In the genomic region with DNA sequence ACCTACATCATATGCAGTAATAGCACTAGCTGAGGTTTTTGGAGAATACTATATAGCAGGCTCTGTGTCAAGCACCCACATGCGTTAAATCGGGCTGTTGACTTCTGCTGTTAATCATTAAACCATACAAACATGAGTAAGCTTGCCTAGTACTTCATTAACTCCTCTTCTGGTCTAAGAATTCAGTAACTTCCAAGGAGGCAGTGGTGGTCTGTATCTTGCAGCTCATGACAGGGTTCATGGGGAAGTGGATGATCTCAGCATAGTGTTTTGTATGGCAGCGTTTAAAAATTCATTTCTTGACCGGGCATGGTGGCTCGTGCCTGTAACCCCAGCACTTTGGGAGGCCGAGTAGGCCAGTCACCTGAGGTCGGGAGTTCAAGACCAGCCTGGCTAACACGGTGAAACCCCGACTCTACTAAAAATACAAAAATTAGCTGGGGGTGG, we compare ENCODE assay signal across 15 cellular contexts. TPM values are rescaled to one million over a fixed set of nuclear protein-coding genes. Genes with fewer than 3 reads are reported as not detected.
DNase-seq lines count a peak whose midpoint lies in the region; ATAC-seq, FAIRE-seq and TF ChIP-seq lines count a peak whose summit lies in the region.
"Had no signal": no experiment of that assay in that cellular context is flagged by ENCODE, and none has a peak within 500 bp of the region (broad histone marks: within the 10 kb centered on the region; RNA-seq: fewer than 3 reads in every experiment).

HAVCR1 (minus strand) TSS at position 24 of the 447 bp plus-strand sequence. CDS start 1,173 bp downstream, outside the sequence.

- CTCF ChIA-PET in GM12878 (lab: Yijun Ruan, JAX): no interaction called here

- H3K27ac Mint-ChIP-seq in natural killer cell treated with Interleukin-12 subunit alpha and Interleukin-12 subunit beta and Interleukin-15 and Interleukin-18, amount 100 ng/mL, for 72 hours: peak within 1 kb of the TSS in 1 of 2 donors; percentile 39
- H3K27ac Mint-ChIP-seq in activated T-cell treated with anti-CD3 and anti-CD28 coated beads, Interleukin-2, amount 50 U/mL, for 72 hours: no peak within 1 kb of the TSS
- H3K27ac Mint-ChIP-seq: activated B cell treated with CpG ODN at 0.5 μM for 24 hours; activated T-cell treated with anti-CD3 and anti-CD28 coated beads, Interleukin-2, amount 50 U/mL, for 24 hours had no signal

- TF ChIP-seq EP300 in GM12878 (IDR thresholded peaks at IDR 0.05; ENCODE audit: borderline replicate concordance in 1 of 2, control insufficient read depth in 1 of 2, low read depth in 2 of 2, low read length in 2 of 2): no peak

- no peak for FAIRE-seq in GM12878 (lab: Jason Lieb, UNC)

- H3K23ac ChIP-seq in neuronal stem cell (ENCODE audit: low read depth, low read length, poor library complexity): no peak within 1 kb of the TSS

- no peak for TF ChIP-seq POLR2A in GM12878 (IDR thresholded peaks at IDR 0.05; ENCODE audit: low read depth, low read length)

- no peak within 1 kb of the TSS for H2BK15ac ChIP-seq in neuronal stem cell (ENCODE audit: low read length)

- no peak within 1 kb of the TSS for H4K8ac ChIP-seq in neuronal stem cell (ENCODE audit: low read depth, low read length)

- H3K27me3 ChIP-seq in GM12878 (replicated peaks in 1 of 2; ENCODE audit: control insufficient read depth in 2 of 2, insufficient read depth in 2 of 2, low read length in 1 of 2) (no peaks in the 10 kb centered on the region), neuronal stem cell (ENCODE audit: control insufficient read depth in 3 of 3, insufficient read depth in 3 of 3, low read depth in 1 of 3, low read length in 3 of 3) (no peaks in the 10 kb centered on the region)
- H3K27me3 ChIP-seq: SJSA1 had no signal

- intact Hi-C loops in GM12878 (cut with micrococcal nuclease; ENCODE audit: unreplicated experiment): no loop called here

- 47% methylated on average over 9 of the region's 9 CpGs for WGBS in GM12878 (ENCODE audit: insufficient coverage, insufficient replicate concordance, low lambda C conversion rate, missing lambda C conversion rate)
- WGBS in neuronal stem cell (ENCODE audit: extremely low coverage in 2 of 2, insufficient read length in 2 of 2, insufficient replicate concordance in 1 of 2), 2 donors: no CpG with 5 or more reads among the region's 9 CpGs

- H2BK120ac ChIP-seq in neuronal stem cell (ENCODE audit: low read depth, low read length): no peak within 1 kb of the TSS

- H3K36me3 ChIP-seq in GM12878 (ENCODE audit: control insufficient read depth in 2 of 2, insufficient read depth in 2 of 2, low read length in 1 of 2) (no peaks in the 10 kb centered on the region), neuronal stem cell (replicated peaks in 1 of 2; ENCODE audit: control insufficient read depth in 2 of 2, insufficient read depth in 2 of 2, low read length in 2 of 2) (no peaks in the 10 kb centered on the region)
- H3K36me3 ChIP-seq: SJSA1 had no signal

- H3K79me2 ChIP-seq in GM12878 (ENCODE audit: control insufficient read depth, insufficient read depth, low read length): no peaks in the 10 kb centered on the region

- no peaks in the 10 kb centered on the region for H3K9me3 Mint-ChIP-seq in natural killer cell treated with Interleukin-12 subunit alpha and Interleukin-12 subunit beta and Interleukin-15 and Interleukin-18, amount 100 ng/mL, for 72 hours
- H3K9me3 Mint-ChIP-seq in activated T-cell treated with anti-CD3 and anti-CD28 coated beads, Interleukin-2, amount 50 U/mL, for 72 hours: no peaks in the 10 kb centered on the region
- H3K9me3 Mint-ChIP-seq: activated B cell treated with CpG ODN at 0.5 μM for 24 hours; activated T-cell treated with anti-CD3 and anti-CD28 coated beads, Interleukin-2, amount 50 U/mL, for 24 hours had no signal

- H3K14ac ChIP-seq in neuronal stem cell (ENCODE audit: low read length): no peak within 1 kb of the TSS

- H3K18ac ChIP-seq in neuronal stem cell (ENCODE audit: low read length): no peak within 1 kb of the TSS

- H4K91ac ChIP-seq in neuronal stem cell (ENCODE audit: low read depth, low read length, poor library complexity): no peak within 1 kb of the TSS

- H2BK5ac ChIP-seq in neuronal stem cell (ENCODE audit: low read length): no peak within 1 kb of the TSS

- in situ Hi-C loops in GM12878 (cut with MboI): no loop called here

- peak; percentile 74 for ATAC-seq in GM19043 (IDR thresholded peaks at IDR 0.05; ENCODE audit: low read depth, unreplicated experiment)
- peak; percentile 61 for ATAC-seq in HG03066 (IDR thresholded peaks at IDR 0.05; ENCODE audit: low read depth, unreplicated experiment)
- peak; percentile 54 for ATAC-seq in GM12878
- ATAC-seq in natural killer cell treated with Interleukin-12 subunit alpha and Interleukin-12 subunit beta and Interleukin-15 and Interleukin-18, amount 100 ng/mL, for 72 hours: no peak
- no peak for ATAC-seq in activated T-cell treated with anti-CD3 and anti-CD28 coated beads, Interleukin-2, amount 50 U/mL, for 72 hours (replicated peaks in 1 of 2)

- no peak for DNase-seq in GM12878 (ENCODE audit: low read depth, low spot score)
- DNase-seq in natural killer cell treated with Interleukin-12 subunit alpha and Interleukin-12 subunit beta and Interleukin-15 and Interleukin-18, amount 100 ng/mL, for 72 hours (ENCODE audit: low spot score): no peak
- DNase-seq in activated T-cell treated with anti-CD3 and anti-CD28 coated beads, Interleukin-2, amount 50 U/mL, for 72 hours: no peak
- no peak for DNase-seq in stimulated activated CD4-positive, alpha-beta T cell treated with anti-CD3 and anti-CD28 coated beads, Interleukin-4, amount 100 ng/mL, for 1 hour
- no peak for DNase-seq in stimulated activated CD4-positive, alpha-beta T cell treated with anti-CD3 and anti-CD28 coated beads, Interleukin-4, amount 100 ng/mL, for 4 hours
- no peak for DNase-seq in neuronal stem cell (ENCODE audit: low spot score)
- DNase-seq: activated B cell treated with CpG ODN at 0.5 μM for 24 hours; activated T-cell treated with anti-CD3 and anti-CD28 coated beads, Interleukin-2, amount 50 U/mL, for 24 hours; CD4-positive, alpha-beta memory T cell; effector CD8-positive, alpha-beta T cell; NCI-H146 had no signal

- TF ChIP-seq RAD21 in GM12878 (IDR thresholded peaks at IDR 0.05; ENCODE audit: insufficient read depth, low read depth, low read length): no peak

- H3K4me3 ChIP-seq in GM12878 (no peak within 1 kb of the TSS), neuronal stem cell (ENCODE audit: low read length in 2 of 2) (no peak within 1 kb of the TSS)
- H3K4me3 ChIP-seq: SJSA1 had no signal

- H3K27me3 Mint-ChIP-seq in natural killer cell treated with Interleukin-12 subunit alpha and Interleukin-12 subunit beta and Interleukin-15 and Interleukin-18, amount 100 ng/mL, for 72 hours: no peaks in the 10 kb centered on the region
- H3K27me3 Mint-ChIP-seq in activated T-cell treated with anti-CD3 and anti-CD28 coated beads, Interleukin-2, amount 50 U/mL, for 72 hours (ENCODE audit: low read depth): peaks cover 4% of the 10 kb centered on the region
- H3K27me3 Mint-ChIP-seq: activated B cell treated with CpG ODN at 0.5 μM for 24 hours; activated T-cell treated with anti-CD3 and anti-CD28 coated beads, Interleukin-2, amount 50 U/mL, for 24 hours; CD4-positive, alpha-beta memory T cell had no signal

- no peak within 1 kb of the TSS for H2BK12ac ChIP-seq in neuronal stem cell (ENCODE audit: low read length)

- H3K4ac ChIP-seq in neuronal stem cell (ENCODE audit: low read length): no peak within 1 kb of the TSS

- H2AFZ ChIP-seq in GM12878 (ENCODE audit: control insufficient read depth, low read depth, low read length) (no peak within 1 kb of the TSS), neuronal stem cell (ENCODE audit: low read length) (no peak within 1 kb of the TSS)

- BruUV-seq in GM12878 (replicated peaks; lab: Mats Ljungman, UMichigan): no TSS peak

- POLR2A ChIA-PET in GM12878 (lab: Charles Lee): interaction anchor here (0.7 kb wide), 1 partner anchor 315 kb away, joined by 3 read pairs; no protein-coding TSS in a partner anchor

- RAD21 ChIA-PET in GM12878 (lab: Charles Lee; ENCODE audit: unreplicated experiment): no interaction called here

- no peaks in the 10 kb centered on the region for H3K36me3 Mint-ChIP-seq in natural killer cell treated with Interleukin-12 subunit alpha and Interleukin-12 subunit beta and Interleukin-15 and Interleukin-18, amount 100 ng/mL, for 72 hours
- H3K36me3 Mint-ChIP-seq in activated T-cell treated with anti-CD3 and anti-CD28 coated beads, Interleukin-2, amount 50 U/mL, for 72 hours (ENCODE audit: insufficient read depth in 2 of 2): no peaks in the 10 kb centered on the region
- H3K36me3 Mint-ChIP-seq: CD4-positive, alpha-beta memory T cell had no signal

- H4K20me1 ChIP-seq in GM12878 (ENCODE audit: control insufficient read depth, insufficient read depth): no peaks in the 10 kb centered on the region

- no peak within 1 kb of the TSS for H2AK5ac ChIP-seq in neuronal stem cell (ENCODE audit: low read depth, low read length)

- H3K27ac ChIP-seq in GM12878 (ENCODE audit: control insufficient read depth, insufficient read depth): no peak within 1 kb of the TSS
- H3K27ac ChIP-seq in neuronal stem cell (replicated peaks; ENCODE audit: low read length): no peak within 1 kb of the TSS
- H3K27ac ChIP-seq: SJSA1 had no signal

- no peak within 1 kb of the TSS for H3K9ac ChIP-seq in GM12878 (ENCODE audit: control insufficient read depth, insufficient read depth, low read length)
- no peak within 1 kb of the TSS for H3K9ac ChIP-seq in neuronal stem cell (ENCODE audit: low read depth, low read length, poor library complexity)

- TF ChIP-seq CTCF in GM12878 (IDR thresholded peaks at IDR 0.05 in 2 of 3, conservative IDR thresholded peaks at IDR 0.05 in 1 of 3; ENCODE audit: control insufficient read depth in 2 of 3, extremely low read depth in 1 of 3, insufficient read depth in 1 of 3, low read depth in 3 of 3, low read length in 3 of 3): no peak

- H3K4me1 ChIP-seq in GM12878 (ENCODE audit: control insufficient read depth, insufficient read depth, low read length): no peaks in the 10 kb centered on the region
- no peaks in the 10 kb centered on the region for H3K4me1 ChIP-seq in neuronal stem cell (ENCODE audit: control insufficient read depth in 2 of 2, insufficient read depth in 1 of 2, low read depth in 1 of 2, low read length in 2 of 2)
- H3K4me1 ChIP-seq: SJSA1 had no signal

- no peak within 1 kb of the TSS for H3K4me3 Mint-ChIP-seq in natural killer cell treated with Interleukin-12 subunit alpha and Interleukin-12 subunit beta and Interleukin-15 and Interleukin-18, amount 100 ng/mL, for 72 hours
- H3K4me3 Mint-ChIP-seq in activated T-cell treated with anti-CD3 and anti-CD28 coated beads, Interleukin-2, amount 50 U/mL, for 72 hours: no peak within 1 kb of the TSS
- H3K4me3 Mint-ChIP-seq: activated B cell treated with CpG ODN at 0.5 μM for 24 hours; activated T-cell treated with anti-CD3 and anti-CD28 coated beads, Interleukin-2, amount 50 U/mL, for 24 hours; CD4-positive, alpha-beta memory T cell had no signal

- H3K4me1 Mint-ChIP-seq in natural killer cell treated with Interleukin-12 subunit alpha and Interleukin-12 subunit beta and Interleukin-15 and Interleukin-18, amount 100 ng/mL, for 72 hours (ENCODE audit: low read depth in 2 of 2): peaks cover 4 to 10% of the 10 kb centered on the region in 2 donors
- H3K4me1 Mint-ChIP-seq in activated T-cell treated with anti-CD3 and anti-CD28 coated beads, Interleukin-2, amount 50 U/mL, for 72 hours (ENCODE audit: low read depth): no peaks in the 10 kb centered on the region
- H3K4me1 Mint-ChIP-seq: activated B cell treated with CpG ODN at 0.5 μM for 24 hours; CD4-positive, alpha-beta memory T cell had no signal

- H3K9me3 ChIP-seq in GM12878 (replicated peaks; ENCODE audit: control insufficient read depth, insufficient read depth, low read length): no peaks in the 10 kb centered on the region
- no peaks in the 10 kb centered on the region for H3K9me3 ChIP-seq in neuronal stem cell (replicated peaks in 1 of 2; ENCODE audit: control insufficient read depth in 2 of 2, insufficient read depth in 1 of 2, low read depth in 1 of 2, low read length in 2 of 2)
- H3K9me3 ChIP-seq: SJSA1 had no signal

- SMC1A ChIA-PET in GM12878 (lab: Charles Lee; ENCODE audit: uncharacterized antibody, unreplicated experiment): interaction anchor here (0.7 kb wide), 1 partner anchor 41 kb away, joined by 3 read pairs; no protein-coding TSS in a partner anchor

- no peaks in the 10 kb centered on the region for H3K79me1 ChIP-seq in neuronal stem cell (ENCODE audit: low read depth, low read length)

- H3K4me2 ChIP-seq in GM12878 (ENCODE audit: control insufficient read depth, insufficient read depth) (no peak within 1 kb of the TSS), neuronal stem cell (ENCODE audit: insufficient read depth, low read length, poor library complexity, severe bottlenecking) (no peak within 1 kb of the TSS)

RNA-seq across cellular contexts. Expression of gene HAVCR1, which starts in this region (rescaled TPM):
- 2.3 and 3.9 TPM in 2 replicates for total RNA-seq in GM12878 (2013; cell fraction: nucleolus; rRNA removed)
- total RNA-seq in GM12878 (2014; rRNA removed): 0.45 TPM in 1 of 2 replicates, not detected in the other
- total RNA-seq in GM12878 (2014; rRNA removed; fragmentation: Illumina TruSeq; extraction: Trizol): not detected in 2 replicates
- total RNA-seq in GM12878 (2021): not detected in 2 replicates
- polyA plus RNA-seq in GM12878 (2011; ENCODE audit: low read depth): 0.13 TPM
- polyA plus RNA-seq in GM12878 (2011; rRNA removed): 0.07 and 0.08 TPM in 2 replicates
- polyA plus RNA-seq in GM12878 (2011; cell fraction: cytosol; rRNA removed): not detected in 2 replicates
- 0.24 and 0.26 TPM in 2 replicates for polyA plus RNA-seq in GM12878 (2011; cell fraction: nucleus; rRNA removed)
- polyA plus RNA-seq in GM12878 (2012): not detected in 2 replicates
- 0.33 TPM in 1 of 2 replicates, not detected in the other for polyA plus RNA-seq in GM12878 (2014; fragmentation: Illumina TruSeq; extraction: Trizol)
- polyA plus RNA-seq in GM12878 (2014; fragmentation: Nextera tagmentation; extraction: Ambion mirVana): not detected
- polyA plus RNA-seq in GM12878 (2014; rRNA removed): not detected in 2 replicates
- polyA plus RNA-seq in GM12878 (2016; fragmentation: Nextera tagmentation; extraction: Ambion mirVana): not detected
- polyA minus RNA-seq in GM12878 (2011; rRNA and poly(A)+ RNA removed): 0.37 TPM in 1 of 2 replicates, not detected in the other
- not detected in 2 replicates for polyA minus RNA-seq in GM12878 (2011; cell fraction: cytosol; rRNA and poly(A)+ RNA removed)
- polyA minus RNA-seq in GM12878 (2011; cell fraction: nucleus; rRNA and poly(A)+ RNA removed): 1.5 TPM in 1 of 2 replicates, not detected in the other
- 10 to 100 TPM; 23.9 to 26.5 TPM for total RNA-seq in natural killer cell treated with Interleukin-12 subunit alpha and Interleukin-12 subunit beta and Interleukin-15 and Interleukin-18, amount 100 ng/mL, for 72 hours
- 1 to 10 TPM; 2.6 to 2.7 TPM for total RNA-seq in activated T-cell treated with anti-CD3 and anti-CD28 coated beads, Interleukin-2, amount 50 U/mL, for 72 hours
- polyA plus RNA-seq in neuronal stem cell (2013, experiment 1 of 2): 0.07 TPM
- polyA plus RNA-seq in neuronal stem cell (2013, experiment 2 of 2): 0.12 TPM
- total RNA-seq: activated B cell treated with CpG ODN at 0.5 μM for 24 hours, lung microvascular endothelial cell, SJSA1 had no signal

Comparison
In these comparisons a context has a peak if more than half of its experiments do, and no peak if none do; other contexts are left out.
1. RNA of gene HAVCR1 (total RNA-seq): 23.9 to 26.5 TPM in natural killer cell treated with Interleukin-12 subunit alpha and Interleukin-12 subunit beta and Interleukin-15 and Interleukin-18, amount 100 ng/mL, for 72 hours; 2.6 to 2.7 TPM in activated T-cell treated with anti-CD3 and anti-CD28 coated beads, Interleukin-2, amount 50 U/mL, for 72 hours and 0.45 to 3.9 TPM in GM12878; every median in the first group is over 4 times any median in the second.
2. ATAC-seq: peak in GM19043 (single experiment), HG03066 (single experiment) and GM12878 (single experiment); none in natural killer cell treated with Interleukin-12 subunit alpha and Interleukin-12 subunit beta and Interleukin-15 and Interleukin-18, amount 100 ng/mL, for 72 hours (0 of 2) and activated T-cell treated with anti-CD3 and anti-CD28 coated beads, Interleukin-2, amount 50 U/mL, for 72 hours (0 of 2).